ENCODE assay signal across 1 cellular context in genomic region chr6:43739642-43740091, GRCh38.
TF ChIP-seq lines count a peak whose summit lies in the region.

No MANE protein-coding gene starts in this region.

TF ChIP-seq in H1, 55 proteins besides CTCF, POLR2A, EP300 and RAD21:
- no peak for TF ChIP-seq JUND (IDR thresholded peaks at IDR 0.05; ENCODE audit: low read length)
- TF ChIP-seq RFX5 (IDR thresholded peaks at IDR 0.05; ENCODE audit: borderline replicate concordance, low read depth, low read length) = no peak
- TF ChIP-seq TCF12 (IDR thresholded peaks at IDR 0.05; ENCODE audit: low read depth, low read length) = no peak
- no peak for TF ChIP-seq SUZ12 (IDR thresholded peaks at IDR 0.05; ENCODE audit: low read length)
- TF ChIP-seq BRCA1 (IDR thresholded peaks at IDR 0.05; ENCODE audit: low read depth, low read length) = no peak
- no peak for TF ChIP-seq TAF1 (IDR thresholded peaks at IDR 0.05; ENCODE audit: low read depth, low read length)
- no peak for TF ChIP-seq TEAD4 (IDR thresholded peaks at IDR 0.05; ENCODE audit: low read depth, low read length)
- no peak for TF ChIP-seq RNF2 (IDR thresholded peaks at IDR 0.05; ENCODE audit: borderline replicate concordance, low read depth, low read length, missing control alignments, poor library complexity, severe bottlenecking)
- no peak for TF ChIP-seq KDM4A (IDR thresholded peaks at IDR 0.05; ENCODE audit: low read depth, low read length, severe bottlenecking)
- no peak for TF ChIP-seq SP2 (IDR thresholded peaks at IDR 0.05; ENCODE audit: low read length)
- TF ChIP-seq PHF8 (conservative IDR thresholded peaks at IDR 0.05; ENCODE audit: low read depth, low read length) = no peak
- no peak for TF ChIP-seq CBX8 (IDR thresholded peaks at IDR 0.05; ENCODE audit: borderline replicate concordance, low read depth, low read length)
- TF ChIP-seq HDAC6 (IDR thresholded peaks at IDR 0.05; ENCODE audit: low read depth, low read length) = no peak
- TF ChIP-seq, protein P1, sequence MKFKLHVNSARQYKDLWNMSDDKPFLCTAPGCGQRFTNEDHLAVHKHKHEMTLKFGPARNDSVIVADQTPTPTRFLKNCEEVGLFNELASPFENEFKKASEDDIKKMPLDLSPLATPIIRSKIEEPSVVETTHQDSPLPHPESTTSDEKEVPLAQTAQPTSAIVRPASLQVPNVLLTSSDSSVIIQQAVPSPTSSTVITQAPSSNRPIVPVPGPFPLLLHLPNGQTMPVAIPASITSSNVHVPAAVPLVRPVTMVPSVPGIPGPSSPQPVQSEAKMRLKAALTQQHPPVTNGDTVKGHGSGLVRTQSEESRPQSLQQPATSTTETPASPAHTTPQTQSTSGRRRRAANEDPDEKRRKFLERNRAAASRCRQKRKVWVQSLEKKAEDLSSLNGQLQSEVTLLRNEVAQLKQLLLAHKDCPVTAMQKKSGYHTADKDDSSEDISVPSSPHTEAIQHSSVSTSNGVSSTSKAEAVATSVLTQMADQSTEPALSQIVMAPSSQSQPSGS (IDR thresholded peaks at IDR 0.05; ENCODE audit: low read length) = no peak
